ENCODE assay signal across 2 cellular contexts in the genomic region with DNA sequence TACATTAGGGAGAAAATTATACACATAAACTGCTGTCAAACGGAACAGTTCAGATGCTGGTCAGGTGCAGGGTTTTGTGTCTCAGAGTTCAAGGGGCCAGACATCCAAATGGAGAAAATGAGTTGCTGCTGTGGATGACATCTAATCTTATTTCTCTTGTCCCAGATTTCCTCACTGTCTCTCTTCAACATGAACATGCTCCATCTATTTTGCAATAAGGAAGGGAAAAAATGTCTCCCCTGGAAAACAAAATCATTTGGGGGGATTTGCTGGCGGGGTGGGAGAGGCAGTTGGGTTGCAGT.
TF ChIP-seq lines count a peak whose summit lies in the region.

No MANE protein-coding gene starts in this region.

TF ChIP-seq in SK-N-SH, 30 proteins besides CTCF, POLR2A, EP300 and RAD21 (continued from another document):
- TF ChIP-seq REST (IDR thresholded peaks at IDR 0.05; ENCODE audit: low read depth, low read length) (no peak), SMC3 (IDR thresholded peaks at IDR 0.05; ENCODE audit: low read depth, low read length) (no peak), FOSL2 (IDR thresholded peaks at IDR 0.05; ENCODE audit: borderline replicate concordance, low read depth) (no peak), IRF3 (IDR thresholded peaks at IDR 0.05; ENCODE audit: low read depth, low read length) (no peak), USF2 (IDR thresholded peaks at IDR 0.05; ENCODE audit: borderline replicate concordance, low read depth, low read length) (no peak), POLR2AphosphoS5 (IDR thresholded peaks at IDR 0.05; ENCODE audit: low read depth, low read length) (no peak), SIN3A (IDR thresholded peaks at IDR 0.05; ENCODE audit: borderline replicate concordance, low read depth, low read length) (no peak), CHD2 (IDR thresholded peaks at IDR 0.05; ENCODE audit: low read length, partially characterized antibody) (no peak), FOXM1 (IDR thresholded peaks at IDR 0.05; ENCODE audit: low read depth) (no peak), NRF1 (IDR thresholded peaks at IDR 0.05; ENCODE audit: low read depth, low read length) (no peak), GABPA (IDR thresholded peaks at IDR 0.05; ENCODE audit: low read depth) (no peak), RXRA (IDR thresholded peaks at IDR 0.05; ENCODE audit: borderline replicate concordance, low read depth) (no peak)
- TF ChIP-seq, protein P1, sequence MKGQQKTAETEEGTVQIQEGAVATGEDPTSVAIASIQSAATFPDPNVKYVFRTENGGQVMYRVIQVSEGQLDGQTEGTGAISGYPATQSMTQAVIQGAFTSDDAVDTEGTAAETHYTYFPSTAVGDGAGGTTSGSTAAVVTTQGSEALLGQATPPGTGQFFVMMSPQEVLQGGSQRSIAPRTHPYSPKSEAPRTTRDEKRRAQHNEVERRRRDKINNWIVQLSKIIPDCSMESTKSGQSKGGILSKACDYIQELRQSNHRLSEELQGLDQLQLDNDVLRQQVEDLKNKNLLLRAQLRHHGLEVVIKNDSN (IDR thresholded peaks at IDR 0.05; ENCODE audit: borderline replicate concordance, low read depth): no peak

TF ChIP-seq in SK-N-SH treated with all-trans-retinoic acid at 6 μM for 48 hours, 23 proteins besides CTCF, POLR2A, EP300 and RAD21 (continued from another document):
- TF ChIP-seq, protein P2, sequence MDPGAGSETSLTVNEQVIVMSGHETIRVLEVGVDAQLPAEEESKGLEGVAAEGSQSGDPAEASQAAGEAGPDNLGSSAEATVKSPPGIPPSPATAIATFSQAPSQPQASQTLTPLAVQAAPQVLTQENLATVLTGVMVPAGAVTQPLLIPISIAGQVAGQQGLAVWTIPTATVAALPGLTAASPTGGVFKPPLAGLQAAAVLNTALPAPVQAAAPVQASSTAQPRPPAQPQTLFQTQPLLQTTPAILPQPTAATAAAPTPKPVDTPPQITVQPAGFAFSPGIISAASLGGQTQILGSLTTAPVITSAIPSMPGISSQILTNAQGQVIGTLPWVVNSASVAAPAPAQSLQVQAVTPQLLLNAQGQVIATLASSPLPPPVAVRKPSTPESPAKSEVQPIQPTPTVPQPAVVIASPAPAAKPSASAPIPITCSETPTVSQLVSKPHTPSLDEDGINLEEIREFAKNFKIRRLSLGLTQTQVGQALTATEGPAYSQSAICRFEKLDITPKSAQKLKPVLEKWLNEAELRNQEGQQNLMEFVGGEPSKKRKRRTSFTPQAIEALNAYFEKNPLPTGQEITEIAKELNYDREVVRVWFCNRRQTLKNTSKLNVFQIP (CRISPR knock-in tag; IDR thresholded peaks at IDR 0.05; ENCODE audit: borderline replicate concordance, low read depth): no peak
- TF ChIP-seq TCF4 (CRISPR knock-in tag; IDR thresholded peaks at IDR 0.05; ENCODE audit: borderline replicate concordance) (no peak), RARB (CRISPR knock-in tag; IDR thresholded peaks at IDR 0.05) (no peak), ZNF565 (CRISPR knock-in tag; conservative IDR thresholded peaks at IDR 0.05; ENCODE audit: low read depth) (no peak), ZC3H10 (CRISPR knock-in tag; IDR thresholded peaks at IDR 0.05) (no peak), TOX (CRISPR knock-in tag; IDR thresholded peaks at IDR 0.05; ENCODE audit: borderline replicate concordance) (no peak), ZNF8 (CRISPR knock-in tag; IDR thresholded peaks at IDR 0.05) (no peak), SNAI2 (CRISPR knock-in tag; IDR thresholded peaks at IDR 0.05) (no peak), OSR1 (CRISPR knock-in tag; IDR thresholded peaks at IDR 0.05) (no peak)
